Comparison of ENCODE assay signal across 8 cellular contexts in genomic region chr9:35813434-35814105, GRCh38. TPM values are rescaled to one million over a fixed set of nuclear protein-coding genes. Genes with fewer than 3 reads are reported as not detected.
DNase-seq lines count a peak whose midpoint lies in the region; ATAC-seq and TF ChIP-seq lines count a peak whose summit lies in the region.

No MANE protein-coding gene starts in this region.

- H3K79me2 ChIP-seq in ACC112 (ENCODE audit: control insufficient read depth, insufficient read depth, low read length, unreplicated experiment), result no peaks in the 10 kb centered on the region
- peaks cover 2% of the 10 kb centered on the region for H3K79me2 ChIP-seq in hepatocyte

- H3K27me3 Mint-ChIP-seq in stimulated activated memory B cell treated with anti-CD40 and anti-IgM and Interleukin-4, amounts not matched to agents 10 μg/mL and 1 μg/mL and 100 μg/mL, for 72 hours, result no peaks in the 10 kb centered on the region

- no peaks in the 10 kb centered on the region for H4K20me1 ChIP-seq in hepatocyte (ENCODE audit: insufficient read depth, poor library complexity, severe bottlenecking)

- H2AFZ ChIP-seq in ACC112 (ENCODE audit: low read length, unreplicated experiment), result no peak overlapping the region
- H2AFZ ChIP-seq in hepatocyte, result no peak overlapping the region

- H3K4me3 Mint-ChIP-seq in stimulated activated memory B cell treated with anti-CD40 and anti-IgM and Interleukin-4, amounts not matched to agents 10 μg/mL and 1 μg/mL and 100 μg/mL, for 72 hours, result peak overlapping the region; percentile 83

- WGBS in hepatocyte (ENCODE audit: low lambda C conversion rate, missing lambda C conversion rate), result 82% methylated on average over 10 of the region's 10 CpGs

- H3K36me3 Mint-ChIP-seq in stimulated activated memory B cell treated with anti-CD40 and anti-IgM and Interleukin-4, amounts not matched to agents 10 μg/mL and 1 μg/mL and 100 μg/mL, for 72 hours, result peaks cover 8% of the 10 kb centered on the region

- H3K4me3 ChIP-seq in ACC112 (ENCODE audit: low read depth, low read length) (peak overlapping the region; percentile 91), hepatocyte (no peak overlapping the region)

- TF ChIP-seq CTCF in GM12873 (IDR thresholded peaks at IDR 0.05; ENCODE audit: insufficient read depth, low read depth, low read length, missing control alignments) (peak; percentile 45), VCaP (conservative IDR thresholded peaks at IDR 0.05) (peak; percentile 19; the same call in 1 of the 2 replicates), hepatocyte (IDR thresholded peaks at IDR 0.05; ENCODE audit: poor library complexity) (peak; percentile 27)

- DNase-seq in hepatocyte (ENCODE audit: low spot score) (peak; percentile 56), anterior cingulate cortex (lab: John Stamatoyannopoulos, UW) (no peak)

- no peaks in the 10 kb centered on the region for H3K9me2 ChIP-seq in hepatocyte (replicated peaks; ENCODE audit: insufficient read depth)

- H3K9me3 Mint-ChIP-seq in stimulated activated memory B cell treated with anti-CD40 and anti-IgM and Interleukin-4, amounts not matched to agents 10 μg/mL and 1 μg/mL and 100 μg/mL, for 72 hours, result no peaks in the 10 kb centered on the region

- no peaks in the 10 kb centered on the region for H3K9me3 ChIP-seq in hepatocyte (ENCODE audit: low read depth)

- H3K4me1 ChIP-seq in ACC112 (ENCODE audit: control insufficient read depth, insufficient read depth, low read length, unreplicated experiment), result peaks cover 9% of the 10 kb centered on the region
- peaks cover 10% of the 10 kb centered on the region for H3K4me1 ChIP-seq in hepatocyte (ENCODE audit: insufficient read depth)

- peaks cover 40% of the 10 kb centered on the region for H3K4me1 Mint-ChIP-seq in stimulated activated memory B cell treated with anti-CD40 and anti-IgM and Interleukin-4, amounts not matched to agents 10 μg/mL and 1 μg/mL and 100 μg/mL, for 72 hours

- no peak for ATAC-seq in stimulated activated memory B cell treated with anti-CD40 and anti-IgM and Interleukin-4, amounts not matched to agents 10 μg/mL and 1 μg/mL and 100 μg/mL, for 72 hours
- no peak for ATAC-seq in GM21381 (IDR thresholded peaks at IDR 0.05; ENCODE audit: unreplicated experiment)
- ATAC-seq in GM18498 (IDR thresholded peaks at IDR 0.05; ENCODE audit: unreplicated experiment), result no peak

- H3K4me2 ChIP-seq in hepatocyte, result peak overlapping the region; percentile 77

- no peaks in the 10 kb centered on the region for H3K27me3 ChIP-seq in ACC112 (ENCODE audit: insufficient read depth, low read length)
- H3K27me3 ChIP-seq in hepatocyte, result no peaks in the 10 kb centered on the region

- peak overlapping the region; percentile 90 for H3K27ac Mint-ChIP-seq in stimulated activated memory B cell treated with anti-CD40 and anti-IgM and Interleukin-4, amounts not matched to agents 10 μg/mL and 1 μg/mL and 100 μg/mL, for 72 hours

- H3K27ac ChIP-seq in ACC112 (ENCODE audit: low read depth, low read length) (peak overlapping the region; percentile 63), VCaP (peak overlapping the region; percentile 98), hepatocyte (peak overlapping the region; percentile 91)

- H3K36me3 ChIP-seq in ACC112 (ENCODE audit: insufficient read depth, low read length), result no peaks in the 10 kb centered on the region
- no peaks in the 10 kb centered on the region for H3K36me3 ChIP-seq in hepatocyte (replicated peaks; ENCODE audit: insufficient read depth, low read depth)

RNA-seq across cellular contexts. Expression of gene HINT2, which starts 1.3 kb away (rescaled TPM):
- total RNA-seq in hepatocyte, result 31.9 and 45.7 TPM in 2 replicates
- polyA plus RNA-seq in hepatocyte, result 81.4 and 87.3 TPM in 2 replicates

RNA-seq across cellular contexts. Expression of gene SPAG8, which starts 1.5 kb away (rescaled TPM):
- total RNA-seq in hepatocyte, result 0.10 and 1.4 TPM in 2 replicates
- 0.55 and 0.63 TPM in 2 replicates for polyA plus RNA-seq in hepatocyte

RNA-seq across cellular contexts. Expression of gene FAM221B, which starts 15.0 kb away (rescaled TPM):
- not detected in 2 replicates for total RNA-seq in hepatocyte
- polyA plus RNA-seq in hepatocyte, result 0.26 TPM in 1 of 2 replicates, not detected in the other

RNA-seq across cellular contexts. Expression of gene TMEM8B, which starts 15.5 kb away (rescaled TPM):
- 7.5 and 12.3 TPM in 2 replicates for total RNA-seq in hepatocyte
- 13.4 and 14.6 TPM in 2 replicates for polyA plus RNA-seq in hepatocyte

RNA-seq across cellular contexts. Expression of gene NPR2, which starts 22.2 kb away (rescaled TPM):
- 12.8 and 13.9 TPM in 2 replicates for total RNA-seq in hepatocyte
- 12.2 and 14.4 TPM in 2 replicates for polyA plus RNA-seq in hepatocyte
